In genomic region chr15:92033319-92033718, GRCh38 we compare ENCODE assay signal across 28 cellular contexts.
DNase-seq lines count a peak whose midpoint lies in the region; ATAC-seq and TF ChIP-seq lines count a peak whose summit lies in the region.
"Had no signal": no experiment of that assay in that cellular context is flagged by ENCODE, and none has a peak within 500 bp of the region (broad histone marks: within the 10 kb centered on the region; RNA-seq: fewer than 3 reads in every experiment).

No MANE protein-coding gene starts in this region.

- H3K79me2 ChIP-seq in PC-9 (ENCODE audit: low read depth) = 0 out of 2 replicates have a peak, but pooled peaks cover 4% of the 10 kb centered on the region

- CTCF ChIA-PET in PC-9 (lab: Charles Lee) = no interaction called here

- H2AFZ ChIP-seq in neuronal stem cell (ENCODE audit: low read length) (no peak overlapping the region), PC-9 (no peak overlapping the region)

- H3K4me1 ChIP-seq in left ventricle myocardium inferior = peaks cover 86% of the 10 kb centered on the region
- peaks cover 0 to 10% of the 10 kb centered on the region in 2 donors for H3K4me1 ChIP-seq in neuronal stem cell (ENCODE audit: control insufficient read depth in 2 of 2, insufficient read depth in 1 of 2, low read depth in 1 of 2, low read length in 2 of 2)
- no peaks in the 10 kb centered on the region for H3K4me1 ChIP-seq in PC-9 (replicated peaks; ENCODE audit: insufficient read depth)

- no peaks in the 10 kb centered on the region for H3K9me2 ChIP-seq in PC-9 (ENCODE audit: insufficient read depth)

- no peaks in the 10 kb centered on the region for H4K20me1 ChIP-seq in PC-9 (ENCODE audit: insufficient read depth)

- peaks cover 5% of the 10 kb centered on the region for H3K9me3 Mint-ChIP-seq in activated T-helper 1 cell treated with anti-CD3 and anti-CD28 coated beads, Interleukin-12 subunit alpha, Interleukin-12 subunit beta, Interleukin-2, Interleukin-4 antibody, amounts not matched to agents 30 ng/mL and 10 ng/mL and 1 ng/mL, durations not matched to agents 14 hours and 24 hours and 36 hours
- H3K9me3 Mint-ChIP-seq: activated CD8-positive, alpha-beta T cell treated with anti-CD3 and anti-CD28 coated beads for 36 hours; neural crest cell; stimulated activated effector memory CD8-positive, alpha-beta T cell treated with anti-CD3 and anti-CD28 coated beads, Interleukin-12 subunit alpha, Interleukin-12 subunit beta, amount 100 ng/mL, for 72 hours had no signal

- no peak overlapping the region for H3K4ac ChIP-seq in neuronal stem cell (ENCODE audit: low read length)

- H3K79me1 ChIP-seq in neuronal stem cell (ENCODE audit: low read depth, low read length) = no peaks in the 10 kb centered on the region

- H2BK5ac ChIP-seq in neuronal stem cell (ENCODE audit: low read length) = no peak overlapping the region

- H3K4me3 ChIP-seq in left ventricle myocardium inferior = no peak overlapping the region
- H3K4me3 ChIP-seq in neuronal stem cell (ENCODE audit: low read length in 2 of 2) = no peak overlapping the region
- no peak overlapping the region for H3K4me3 ChIP-seq in PC-9
- H3K4me3 ChIP-seq: vagina had no signal

- H3K9me3 ChIP-seq in left ventricle myocardium inferior (replicated peaks) (no peaks in the 10 kb centered on the region), neuronal stem cell (replicated peaks in 1 of 2; ENCODE audit: control insufficient read depth in 2 of 2, insufficient read depth in 1 of 2, low read depth in 1 of 2, low read length in 2 of 2) (no peaks in the 10 kb centered on the region), PC-9 (ENCODE audit: insufficient read depth, low read depth) (no peaks in the 10 kb centered on the region)
- H3K9me3 ChIP-seq: BE2C, vagina had no signal

- peak overlapping the region; percentile 11 for H3K18ac ChIP-seq in neuronal stem cell (ENCODE audit: low read length)

- POLR2A ChIA-PET in PC-9 (lab: Charles Lee; ENCODE audit: unreplicated experiment) = no interaction called here

- no peak overlapping the region for H3K23ac ChIP-seq in neuronal stem cell (ENCODE audit: low read depth, low read length, poor library complexity)

- no peaks in the 10 kb centered on the region for H3K36me3 ChIP-seq in left ventricle myocardium inferior
- no peaks in the 10 kb centered on the region for H3K36me3 ChIP-seq in neuronal stem cell (replicated peaks in 1 of 2; ENCODE audit: control insufficient read depth in 2 of 2, insufficient read depth in 2 of 2, low read length in 2 of 2)
- no peaks in the 10 kb centered on the region for H3K36me3 ChIP-seq in PC-9 (ENCODE audit: low read depth)
- H3K36me3 ChIP-seq: BE2C, vagina had no signal

- no peak overlapping the region for H4K8ac ChIP-seq in neuronal stem cell (ENCODE audit: low read depth, low read length)

- DNase-seq in left ventricle myocardium inferior (no peak), cardiac septum (ENCODE audit: low spot score) (no peak), cerebellum (ENCODE audit: low spot score) (peak; percentile 34), neuronal stem cell (ENCODE audit: low spot score) (no peak), T-helper 1 cell (no peak), PC-9 (no peak)
- no peak for DNase-seq in activated T-helper 1 cell treated with anti-CD3 and anti-CD28 coated beads, Interleukin-12 subunit alpha, Interleukin-12 subunit beta, Interleukin-2, Interleukin-4 antibody, amounts not matched to agents 30 ng/mL and 10 ng/mL and 1 ng/mL, durations not matched to agents 14 hours and 24 hours and 36 hours (ENCODE audit: low spot score)
- DNase-seq: activated CD8-positive, alpha-beta T cell treated with anti-CD3 and anti-CD28 coated beads for 36 hours; activated effector memory CD4-positive, alpha-beta T cell treated with Interleukin-2 at 50 U/mL for 16 hours; BE2C; cerebellar nuclear complex; H9; kidney glomerular epithelial cell; mammary epithelial cell; NCI-H1092 treated with DMSO at 0.1 percent for 48 hours; NCI-H187 treated with DMSO at 0.1 percent for 48 hours; NCI-H524 treated with DMSO at 0.1 percent for 48 hours; NK-92 treated with Interleukin-12 subunit alpha and Interleukin-12 subunit beta, amount 100 ng/mL, for 24 hours; SIG-M5; stimulated activated CD4-positive, alpha-beta T cell treated with anti-CD3 and anti-CD28 coated beads, Interleukin-4, amount 100 ng/mL, for 24 hours; substantia nigra; T-cell had no signal

- no peak overlapping the region for H3K27ac Mint-ChIP-seq in activated T-helper 1 cell treated with anti-CD3 and anti-CD28 coated beads, Interleukin-12 subunit alpha, Interleukin-12 subunit beta, Interleukin-2, Interleukin-4 antibody, amounts not matched to agents 30 ng/mL and 10 ng/mL and 1 ng/mL, durations not matched to agents 14 hours and 24 hours and 36 hours
- H3K27ac Mint-ChIP-seq: activated CD8-positive, alpha-beta T cell treated with anti-CD3 and anti-CD28 coated beads for 36 hours; activated naive CD8-positive, alpha-beta T cell; H9; stimulated activated effector memory CD8-positive, alpha-beta T cell treated with anti-CD3 and anti-CD28 coated beads, Interleukin-12 subunit alpha, Interleukin-12 subunit beta, amount 100 ng/mL, for 72 hours; T-cell had no signal

- no CpG with 5 or more reads among the region's 10 CpGs for WGBS in neuronal stem cell (ENCODE audit: extremely low coverage in 2 of 2, insufficient read length in 2 of 2, insufficient replicate concordance in 1 of 2), 2 donors

- H3K4me1 Mint-ChIP-seq in activated T-helper 1 cell treated with anti-CD3 and anti-CD28 coated beads, Interleukin-12 subunit alpha, Interleukin-12 subunit beta, Interleukin-2, Interleukin-4 antibody, amounts not matched to agents 30 ng/mL and 10 ng/mL and 1 ng/mL, durations not matched to agents 14 hours and 24 hours and 36 hours (ENCODE audit: low read depth) = peaks cover 13% of the 10 kb centered on the region

- no peak overlapping the region for H4K91ac ChIP-seq in neuronal stem cell (ENCODE audit: low read depth, low read length, poor library complexity)

- H3K36me3 Mint-ChIP-seq in activated T-helper 1 cell treated with anti-CD3 and anti-CD28 coated beads, Interleukin-12 subunit alpha, Interleukin-12 subunit beta, Interleukin-2, Interleukin-4 antibody, amounts not matched to agents 30 ng/mL and 10 ng/mL and 1 ng/mL, durations not matched to agents 14 hours and 24 hours and 36 hours (ENCODE audit: low read depth) = no peaks in the 10 kb centered on the region
- H3K36me3 Mint-ChIP-seq: stimulated activated effector memory CD8-positive, alpha-beta T cell treated with anti-CD3 and anti-CD28 coated beads, Interleukin-12 subunit alpha, Interleukin-12 subunit beta, amount 100 ng/mL, for 72 hours had no signal

- peaks cover 5% of the 10 kb centered on the region for H3K27me3 Mint-ChIP-seq in activated T-helper 1 cell treated with anti-CD3 and anti-CD28 coated beads, Interleukin-12 subunit alpha, Interleukin-12 subunit beta, Interleukin-2, Interleukin-4 antibody, amounts not matched to agents 30 ng/mL and 10 ng/mL and 1 ng/mL, durations not matched to agents 14 hours and 24 hours and 36 hours (ENCODE audit: insufficient read depth)
- H3K27me3 Mint-ChIP-seq: activated CD8-positive, alpha-beta T cell treated with anti-CD3 and anti-CD28 coated beads for 36 hours; activated naive CD8-positive, alpha-beta T cell; T-cell had no signal

- H3K4me3 Mint-ChIP-seq in activated T-helper 1 cell treated with anti-CD3 and anti-CD28 coated beads, Interleukin-12 subunit alpha, Interleukin-12 subunit beta, Interleukin-2, Interleukin-4 antibody, amounts not matched to agents 30 ng/mL and 10 ng/mL and 1 ng/mL, durations not matched to agents 14 hours and 24 hours and 36 hours = no peak overlapping the region
- H3K4me3 Mint-ChIP-seq: activated CD8-positive, alpha-beta T cell treated with anti-CD3 and anti-CD28 coated beads for 36 hours; activated naive CD8-positive, alpha-beta T cell; H9; neural crest cell; stimulated activated effector memory CD8-positive, alpha-beta T cell treated with anti-CD3 and anti-CD28 coated beads, Interleukin-12 subunit alpha, Interleukin-12 subunit beta, amount 100 ng/mL, for 72 hours; T-cell had no signal

- BruUV-seq in PC-9 (replicated peaks; lab: Mats Ljungman, UMichigan) = no TSS peak

- H2BK15ac ChIP-seq in neuronal stem cell (ENCODE audit: low read length) = no peak overlapping the region

- H3K4me2 ChIP-seq in neuronal stem cell (ENCODE audit: insufficient read depth, low read length, poor library complexity, severe bottlenecking) = no peak overlapping the region
- no peak overlapping the region for H3K4me2 ChIP-seq in PC-9

- intact Hi-C loops in left ventricle myocardium inferior (cut with micrococcal nuclease) = no loop called here
- intact Hi-C loops in cardiac septum (cut with DNase I) = no loop called here
- intact Hi-C loops in activated T-helper 1 cell treated with anti-CD3 and anti-CD28 coated beads, Interleukin-12 subunit alpha, Interleukin-12 subunit beta, Interleukin-2, Interleukin-4 antibody, amounts not matched to agents 30 ng/mL and 10 ng/mL and 1 ng/mL, durations not matched to agents 14 hours and 24 hours and 36 hours (cut with micrococcal nuclease) = no loop called here
- intact Hi-C loops in PC-9 (cut with micrococcal nuclease; ENCODE audit: unreplicated experiment) = no loop called here

- H3F3A ChIP-seq in PC-9 (ENCODE audit: insufficient read depth, low read depth) = no peaks in the 10 kb centered on the region

- H2BK120ac ChIP-seq in neuronal stem cell (ENCODE audit: low read depth, low read length) = no peak overlapping the region

- H3K27ac ChIP-seq in left ventricle myocardium inferior (replicated peaks) = peak overlapping the region; percentile 35
- no peak overlapping the region for H3K27ac ChIP-seq in neuronal stem cell (replicated peaks; ENCODE audit: low read length)
- no peak overlapping the region for H3K27ac ChIP-seq in PC-9
- H3K27ac ChIP-seq: epithelial cell of prostate, vagina had no signal

- H3K27me3 ChIP-seq in left ventricle myocardium inferior (ENCODE audit: low read depth) (no peaks in the 10 kb centered on the region), neuronal stem cell (ENCODE audit: control insufficient read depth in 3 of 3, insufficient read depth in 3 of 3, low read depth in 1 of 3, low read length in 3 of 3) (no peaks in the 10 kb centered on the region), PC-9 (ENCODE audit: insufficient read depth, low read depth) (no peaks in the 10 kb centered on the region)
- H3K27me3 ChIP-seq: BE2C, vagina had no signal

- no peak overlapping the region for H3K14ac ChIP-seq in neuronal stem cell (ENCODE audit: low read length)

- no peak overlapping the region for H2AK5ac ChIP-seq in neuronal stem cell (ENCODE audit: low read depth, low read length)

- TF ChIP-seq CTCF in left ventricle myocardium inferior (IDR thresholded peaks at IDR 0.05; ENCODE audit: borderline replicate concordance) (no peak), PC-9 (conservative IDR thresholded peaks at IDR 0.05) (no peak)

- no peak overlapping the region for H3K9ac ChIP-seq in neuronal stem cell (ENCODE audit: low read depth, low read length, poor library complexity)

- no peak overlapping the region for H2BK12ac ChIP-seq in neuronal stem cell (ENCODE audit: low read length)

- no peak for ATAC-seq in HG03280 (IDR thresholded peaks at IDR 0.05; ENCODE audit: unreplicated experiment)
- ATAC-seq: activated CD8-positive, alpha-beta T cell treated with anti-CD3 and anti-CD28 coated beads for 36 hours; stimulated activated effector memory CD8-positive, alpha-beta T cell treated with anti-CD3 and anti-CD28 coated beads, Interleukin-12 subunit alpha, Interleukin-12 subunit beta, amount 100 ng/mL, for 72 hours; T-cell had no signal
